In the genomic region with DNA sequence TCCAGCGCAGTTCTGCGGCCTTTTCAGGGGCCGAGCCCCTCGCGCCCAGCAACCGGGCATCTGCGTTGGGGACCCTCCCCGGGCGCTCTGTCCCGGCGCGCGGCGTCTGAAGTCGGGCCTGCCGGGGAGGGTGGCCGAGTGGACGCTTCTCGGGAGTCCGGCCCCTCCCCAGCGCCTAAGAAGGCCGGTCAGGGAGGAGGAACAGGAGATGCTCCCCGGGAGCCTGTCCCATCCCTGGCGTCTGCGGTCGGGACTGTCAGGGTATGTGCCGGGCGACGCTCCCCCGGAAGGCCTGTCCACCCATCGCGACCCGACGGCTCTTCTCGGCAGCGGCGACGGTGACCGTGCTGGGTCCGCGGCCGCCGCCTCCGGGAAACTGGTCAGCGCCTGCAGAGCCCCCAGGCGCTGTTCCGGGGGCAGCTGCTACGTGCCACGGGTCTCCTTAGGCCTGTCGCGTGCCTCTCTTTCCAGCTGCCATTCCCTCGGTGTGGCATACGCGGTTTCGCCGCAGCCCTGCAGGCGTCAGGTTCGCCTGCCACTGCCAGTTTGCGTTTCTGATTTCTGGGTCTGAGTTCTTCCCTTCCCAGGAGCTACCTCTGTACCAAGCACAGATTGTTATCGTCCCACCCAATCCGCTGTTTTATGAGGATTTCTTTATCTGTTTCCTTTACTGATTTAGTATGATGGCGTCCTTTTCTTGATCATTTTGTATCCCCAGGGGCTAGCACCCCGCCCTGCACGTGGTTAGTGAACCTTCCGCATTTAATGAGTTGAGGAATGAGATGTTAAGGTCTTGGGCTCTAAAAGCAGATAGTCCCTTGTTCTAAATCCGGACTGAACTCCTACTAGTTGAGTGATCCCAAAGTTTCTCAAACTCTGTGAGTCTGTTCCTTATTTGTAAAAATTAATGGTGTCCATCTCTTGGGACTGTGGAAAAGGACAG, we compare ENCODE assay signal across 8 cellular contexts. TPM values are rescaled to one million over a fixed set of nuclear protein-coding genes. Genes with fewer than 3 reads are reported as not detected.
A peak's percentile ranks its signal among the peaks of the same experiment; 100 is the strongest.
DNase-seq lines count a peak whose midpoint lies in the region; ATAC-seq, FAIRE-seq and TF ChIP-seq lines count a peak whose summit lies in the region.

No MANE protein-coding gene starts in this region.

- H3K4me1 Mint-ChIP-seq in activated CD4-positive, alpha-beta memory T cell treated with anti-CD3 and anti-CD28 coated beads, Interleukin-2, amount 10 ng/mL, durations not matched to agents 7 days and 5 days = peaks cover 66% of the 10 kb centered on the region
- H3K4me1 Mint-ChIP-seq in effector memory CD8-positive, alpha-beta T cell (ENCODE audit: low read depth in 2 of 2) = peaks cover 31 to 48% of the 10 kb centered on the region in 2 donors
- peaks cover 44% of the 10 kb centered on the region for H3K4me1 Mint-ChIP-seq in stimulated activated memory B cell treated with anti-CD40 and anti-IgM and Interleukin-4, amounts not matched to agents 10 μg/mL and 1 μg/mL and 100 μg/mL, for 72 hours

- peak overlapping the region; percentile 95 for H3K4me3 Mint-ChIP-seq in activated CD4-positive, alpha-beta memory T cell treated with anti-CD3 and anti-CD28 coated beads, Interleukin-2, amount 10 ng/mL, durations not matched to agents 7 days and 5 days
- peak overlapping the region; percentile 92 to 94 for H3K4me3 Mint-ChIP-seq in effector memory CD8-positive, alpha-beta T cell
- peak overlapping the region; percentile 96 for H3K4me3 Mint-ChIP-seq in stimulated activated memory B cell treated with anti-CD40 and anti-IgM and Interleukin-4, amounts not matched to agents 10 μg/mL and 1 μg/mL and 100 μg/mL, for 72 hours

- DNase-seq in GM12891 (ENCODE audit: insufficient read length, low spot score) (peak; percentile 28), H7 (peak; percentile 75), LoVo (ENCODE audit: low spot score) (peak; percentile 37), medulla oblongata (ENCODE audit: extremely low spot score) (peak; percentile 64), NCI-H446 (lab: John Stamatoyannopoulos, UW) (no peak)
- peak; percentile 54 for DNase-seq in activated CD4-positive, alpha-beta memory T cell treated with anti-CD3 and anti-CD28 coated beads, Interleukin-2, amount 10 ng/mL, durations not matched to agents 7 days and 5 days
- DNase-seq in effector memory CD8-positive, alpha-beta T cell = peak; percentile 21 to 43 (median 31)

- CTCF ChIA-PET in activated CD4-positive, alpha-beta memory T cell treated with anti-CD3 and anti-CD28 coated beads, Interleukin-2, amount 10 ng/mL, durations not matched to agents 7 days and 5 days (lab: Charles Lee) = interaction anchor here (1.0 to 3.6 kb wide), 7 partner anchors 23 to 281 kb away, joined by 3 to 19 read pairs (median 4); a partner anchor contains a TSS

- H3K27ac Mint-ChIP-seq in activated CD4-positive, alpha-beta memory T cell treated with anti-CD3 and anti-CD28 coated beads, Interleukin-2, amount 10 ng/mL, durations not matched to agents 7 days and 5 days = peak overlapping the region; percentile 98
- H3K27ac Mint-ChIP-seq in effector memory CD8-positive, alpha-beta T cell = peak overlapping the region; percentile 98 to 100
- H3K27ac Mint-ChIP-seq in stimulated activated memory B cell treated with anti-CD40 and anti-IgM and Interleukin-4, amounts not matched to agents 10 μg/mL and 1 μg/mL and 100 μg/mL, for 72 hours = peak overlapping the region; percentile 97

- peak; percentile 35 for ATAC-seq in effector memory CD8-positive, alpha-beta T cell (replicated peaks)
- ATAC-seq in stimulated activated memory B cell treated with anti-CD40 and anti-IgM and Interleukin-4, amounts not matched to agents 10 μg/mL and 1 μg/mL and 100 μg/mL, for 72 hours = peak; percentile 75

- H3K27me3 Mint-ChIP-seq in activated CD4-positive, alpha-beta memory T cell treated with anti-CD3 and anti-CD28 coated beads, Interleukin-2, amount 10 ng/mL, durations not matched to agents 7 days and 5 days = no peaks in the 10 kb centered on the region
- no peaks in the 10 kb centered on the region for H3K27me3 Mint-ChIP-seq in effector memory CD8-positive, alpha-beta T cell
- no peaks in the 10 kb centered on the region for H3K27me3 Mint-ChIP-seq in stimulated activated memory B cell treated with anti-CD40 and anti-IgM and Interleukin-4, amounts not matched to agents 10 μg/mL and 1 μg/mL and 100 μg/mL, for 72 hours

- H3K4me3 ChIP-seq in H7 (ENCODE audit: insufficient read depth, low read depth, low read length) = peak overlapping the region; percentile 75

- TF ChIP-seq POLR2A in GM12891 (IDR thresholded peaks at IDR 0.05; ENCODE audit: low read depth, low read length) = 0 out of 2 replicates have a peak, but pooled peaks have one; percentile 6

- no peaks in the 10 kb centered on the region for H3K36me3 ChIP-seq in H7 (replicated peaks; ENCODE audit: control insufficient read depth, insufficient read depth, low read length)

- FAIRE-seq in GM12891 (lab: Jason Lieb, UNC) = peak; percentile 38

- peaks cover 13% of the 10 kb centered on the region for H3K27me3 ChIP-seq in H7 (ENCODE audit: control insufficient read depth, insufficient read depth, low read length)

- H3K9me3 Mint-ChIP-seq in activated CD4-positive, alpha-beta memory T cell treated with anti-CD3 and anti-CD28 coated beads, Interleukin-2, amount 10 ng/mL, durations not matched to agents 7 days and 5 days = peaks cover 11% of the 10 kb centered on the region
- H3K9me3 Mint-ChIP-seq in effector memory CD8-positive, alpha-beta T cell = no peaks in the 10 kb centered on the region
- H3K9me3 Mint-ChIP-seq in stimulated activated memory B cell treated with anti-CD40 and anti-IgM and Interleukin-4, amounts not matched to agents 10 μg/mL and 1 μg/mL and 100 μg/mL, for 72 hours = no peaks in the 10 kb centered on the region

- H3K36me3 Mint-ChIP-seq in activated CD4-positive, alpha-beta memory T cell treated with anti-CD3 and anti-CD28 coated beads, Interleukin-2, amount 10 ng/mL, durations not matched to agents 7 days and 5 days (ENCODE audit: low read depth) = peaks cover 76% of the 10 kb centered on the region
- peaks cover 32% of the 10 kb centered on the region for H3K36me3 Mint-ChIP-seq in effector memory CD8-positive, alpha-beta T cell (ENCODE audit: insufficient read depth)
- H3K36me3 Mint-ChIP-seq in stimulated activated memory B cell treated with anti-CD40 and anti-IgM and Interleukin-4, amounts not matched to agents 10 μg/mL and 1 μg/mL and 100 μg/mL, for 72 hours = peaks cover 6% of the 10 kb centered on the region

- POLR2A ChIA-PET in activated CD4-positive, alpha-beta memory T cell treated with anti-CD3 and anti-CD28 coated beads, Interleukin-2, amount 10 ng/mL, durations not matched to agents 7 days and 5 days (lab: Charles Lee) = interaction anchor here (0.6 to 3.1 kb wide), 23 partner anchors 8 to 1553 kb away, joined by 3 to 50 read pairs (median 4); a partner anchor contains a TSS

TF ChIP-seq in GM12891, 5 proteins besides CTCF, POLR2A, EP300 and RAD21:
- TF ChIP-seq POU2F2 (IDR thresholded peaks at IDR 0.05; ENCODE audit: low read depth, low read length) (no peak), PAX5 (IDR thresholded peaks at IDR 0.05; ENCODE audit: insufficient read depth, low read length, severe bottlenecking) (no peak), POLR2AphosphoS5 (IDR thresholded peaks at IDR 0.05; ENCODE audit: low read depth, low read length) (no peak), TAF1 (IDR thresholded peaks at IDR 0.05; ENCODE audit: low read depth, low read length) (peak; percentile 12; the same call in 1 of the 2 replicates), SPI1 (IDR thresholded peaks at IDR 0.05; ENCODE audit: low read depth, low read length) (no peak)

RNA-seq across cellular contexts. Expression of a gene that starts 0.8 kb away (rescaled TPM):
- 4.2 TPM for polyA plus RNA-seq in GM12891 (2012; ENCODE audit: low read depth, missing spikeins)
- total RNA-seq in H7 (2014; rRNA removed; shearing (Covaris generic)) = 1.7 and 2.3 TPM in 2 replicates
- total RNA-seq in activated CD4-positive, alpha-beta memory T cell treated with anti-CD3 and anti-CD28 coated beads, Interleukin-2, amount 10 ng/mL, durations not matched to agents 7 days and 5 days = 10 to 100 TPM; 44.0 to 45.1 TPM

RNA-seq across cellular contexts. Expression of a gene that starts 22.7 kb away (rescaled TPM):
- polyA plus RNA-seq in GM12891 (2012; ENCODE audit: low read depth, missing spikeins) = 15.8 TPM
- total RNA-seq in H7 (2014; rRNA removed; shearing (Covaris generic)) = 3.7 and 4.0 TPM in 2 replicates
- 10 to 100 TPM; 69.8 to 71.6 TPM for total RNA-seq in activated CD4-positive, alpha-beta memory T cell treated with anti-CD3 and anti-CD28 coated beads, Interleukin-2, amount 10 ng/mL, durations not matched to agents 7 days and 5 days

RNA-seq across cellular contexts. Expression of a gene that starts 37.3 kb away (rescaled TPM):
- polyA plus RNA-seq in GM12891 (2012; ENCODE audit: low read depth, missing spikeins) = not detected
- total RNA-seq in H7 (2014; rRNA removed; shearing (Covaris generic)) = not detected in 2 replicates
- total RNA-seq in activated CD4-positive, alpha-beta memory T cell treated with anti-CD3 and anti-CD28 coated beads, Interleukin-2, amount 10 ng/mL, durations not matched to agents 7 days and 5 days = under 1 TPM in 1 of 2 experiments, not detected in 1; 0.15 TPM

Comparison
In these comparisons a context has a peak if more than half of its experiments do, and no peak if none do; other contexts are left out.
1. DNase-seq: peak in GM12891 (single experiment), H7 (single experiment), LoVo (single experiment), activated CD4-positive, alpha-beta memory T cell treated with anti-CD3 and anti-CD28 coated beads, Interleukin-2, amount 10 ng/mL, durations not matched to agents 7 days and 5 days (single experiment), effector memory CD8-positive, alpha-beta T cell (3 of 3) and medulla oblongata (single experiment); none in NCI-H446 (0 of 2).
2. RNA of a gene that starts 0.8 kb away (total RNA-seq): 44.0 to 45.1 TPM in activated CD4-positive, alpha-beta memory T cell treated with anti-CD3 and anti-CD28 coated beads, Interleukin-2, amount 10 ng/mL, durations not matched to agents 7 days and 5 days; 1.7 to 2.3 TPM in H7; every median in the first group is over 10 times any median in the second.
3. RNA of a gene that starts 22.7 kb away (total RNA-seq): 69.8 to 71.6 TPM in activated CD4-positive, alpha-beta memory T cell treated with anti-CD3 and anti-CD28 coated beads, Interleukin-2, amount 10 ng/mL, durations not matched to agents 7 days and 5 days; 3.7 to 4.0 TPM in H7; every median in the first group is over 10 times any median in the second.
4. Peak in every context shown above with its lines, with median percentiles within 50 percentile points of each other: H3K27ac Mint-ChIP-seq and H3K4me3 Mint-ChIP-seq.